In genomic region chr2:8120979-8121825, GRCh38 we compare ENCODE assay signal across 1 cellular context.
TF ChIP-seq lines count a peak whose summit lies in the region.

No MANE protein-coding gene starts in this region.

TF ChIP-seq in GM23338, 12 proteins besides CTCF, POLR2A, EP300 and RAD21 (continued from another document):
- TF ChIP-seq ZNF462 (CRISPR knock-in tag; IDR thresholded peaks at IDR 0.05) (no peak), EZH2phosphoT487 (IDR thresholded peaks at IDR 0.05; ENCODE audit: unreplicated experiment) (no peak), STAT1 (IDR thresholded peaks at IDR 0.05; ENCODE audit: unreplicated experiment) (no peak), POLR2AphosphoS5 (IDR thresholded peaks at IDR 0.05; ENCODE audit: low read depth) (no peak)
TF ChIP-seq in GM23338: peak in this region for 0.
